Comparison of ENCODE assay signal across 8 cellular contexts in genomic region chr12:45388545-45388944, GRCh38.
DNase-seq lines count a peak whose midpoint lies in the region; TF ChIP-seq lines count a peak whose summit lies in the region.

No MANE protein-coding gene starts in this region.

- no peaks in the 10 kb centered on the region for H4K20me1 ChIP-seq in GM23248 (ENCODE audit: insufficient read depth)

- H3K9me3 ChIP-seq in A673 (ENCODE audit: low read depth, low read length, poor library complexity, severe bottlenecking): no peaks in the 10 kb centered on the region
- H3K9me3 ChIP-seq in GM23248 (ENCODE audit: low read depth): no peaks in the 10 kb centered on the region

- H3K4me1 ChIP-seq in A673 (ENCODE audit: insufficient read depth, low read length, poor library complexity, severe bottlenecking) (no peaks in the 10 kb centered on the region), GM23248 (ENCODE audit: insufficient read depth) (no peaks in the 10 kb centered on the region)

- H3K9me3 Mint-ChIP-seq in glutamatergic neuron (ENCODE audit: unreplicated experiment): no peaks in the 10 kb centered on the region

- H3K4me3 Mint-ChIP-seq in glutamatergic neuron (ENCODE audit: unreplicated experiment): no peak overlapping the region

- H3K36me3 ChIP-seq in A673 (ENCODE audit: insufficient read depth, low read length, poor library complexity, severe bottlenecking): peaks cover 15% of the 10 kb centered on the region
- 0 out of 2 replicates have a peak, but pooled peaks cover 10% of the 10 kb centered on the region for H3K36me3 ChIP-seq in GM23248 (ENCODE audit: low read depth)

- H3K4me2 ChIP-seq in GM23248 (ENCODE audit: unreplicated experiment): no peak overlapping the region

- in situ Hi-C loops in GM23248 (cut with MboI): no loop called here

- 21 to 29% methylated on average over 1 of the region's 1 CpG for WGBS in GM23248 (ENCODE audit: low coverage in 1 of 2, low lambda C conversion rate in 2 of 2, missing lambda C conversion rate in 2 of 2), 2 experiments

- peak; percentile 73 for TF ChIP-seq CTCF in A673 (conservative IDR thresholded peaks at IDR 0.05; ENCODE audit: low read depth, low read length)
- TF ChIP-seq CTCF in glutamatergic neuron (IDR thresholded peaks at IDR 0.05; ENCODE audit: partially characterized antibody, unreplicated experiment): peak; percentile 18

- no peak overlapping the region for H3K27ac ChIP-seq in A673 (ENCODE audit: low read depth, low read length, poor library complexity, severe bottlenecking)
- H3K27ac ChIP-seq in GM23248: no peak overlapping the region

- no peaks in the 10 kb centered on the region for H3K79me2 ChIP-seq in GM23248 (ENCODE audit: insufficient read depth)

- H3K9ac ChIP-seq in GM23248: no peak overlapping the region

- H3F3A ChIP-seq in GM23248 (ENCODE audit: insufficient read depth): no peaks in the 10 kb centered on the region

- H3K9me2 ChIP-seq in GM23248 (ENCODE audit: insufficient read depth): no peaks in the 10 kb centered on the region

- H2AFZ ChIP-seq in GM23248: no peak overlapping the region

- CTCF ChIA-PET in A673 (lab: Charles Lee): interaction anchor here (0.9 to 2.0 kb wide), 4 partner anchors 119 to 257 kb away, joined by 3 to 10 read pairs (median 4); no protein-coding TSS in a partner anchor

- H3K4me1 Mint-ChIP-seq in glutamatergic neuron (ENCODE audit: low read depth, unreplicated experiment): no peaks in the 10 kb centered on the region

- no peak overlapping the region for H3K27ac Mint-ChIP-seq in glutamatergic neuron (ENCODE audit: unreplicated experiment)

- H3K27me3 ChIP-seq in A673 (replicated peaks; ENCODE audit: insufficient read depth, low read depth, low read length, poor library complexity): no peaks in the 10 kb centered on the region
- H3K27me3 ChIP-seq in GM23248 (replicated peaks; ENCODE audit: insufficient read depth): no peaks in the 10 kb centered on the region

- peaks cover 2% of the 10 kb centered on the region for H3K27me3 Mint-ChIP-seq in glutamatergic neuron (ENCODE audit: unreplicated experiment)

- peak; percentile 64 for DNase-seq in A673 (ENCODE audit: low spot score)
- DNase-seq in GM23248: peak; percentile 67
- peak; percentile 10 to 61 for DNase-seq in SW 1271 (lab: John Stamatoyannopoulos, UW)
- DNase-seq in glutamatergic neuron: no peak
- peak; percentile 41 for DNase-seq in smooth muscle cell of the brain vasculature (ENCODE audit: low read depth, low spot score)
- no peak for DNase-seq in NCI-H2196 treated with DMSO at 0.1 percent for 48 hours (lab: John Stamatoyannopoulos, UW; ENCODE audit: unreplicated experiment)
- DNase-seq in HPDE6-E6E7 (ENCODE audit: extremely low spot score): no peak
- DNase-seq in stimulated activated CD4-positive, alpha-beta T cell treated with anti-CD3 and anti-CD28 coated beads, Interleukin-1b, Interleukin-23, amount 100 ng/mL, for 48 hours: no peak

- H3K4me3 ChIP-seq in A673 (ENCODE audit: low read depth, low read length, poor library complexity, severe bottlenecking) (no peak overlapping the region), GM23248 (no peak overlapping the region)

- POLR2A ChIA-PET in A673 (lab: Charles Lee; ENCODE audit: low non-redundant PET): no interaction called here

- no TSS peak for BruUV-seq in A673 (replicated peaks; lab: Mats Ljungman, UMichigan)

- H3K36me3 Mint-ChIP-seq in glutamatergic neuron (ENCODE audit: unreplicated experiment): peaks cover 20% of the 10 kb centered on the region

- intact Hi-C loops in A673 (cut with micrococcal nuclease; ENCODE audit: unreplicated experiment): loop anchor here (2.0 to 5.0 kb wide), 3 partner anchors 121 to 218 kb away; no protein-coding TSS in a partner anchor

Comparison
In these comparisons a context has a peak if more than half of its experiments do, and no peak if none do; other contexts are left out.
1. DNase-seq: peak in A673 (single experiment), GM23248 (single experiment), SW 1271 (2 of 2) and smooth muscle cell of the brain vasculature (single experiment); none in glutamatergic neuron (single experiment), NCI-H2196 treated with DMSO at 0.1 percent for 48 hours (single experiment), HPDE6-E6E7 (single experiment) and stimulated activated CD4-positive, alpha-beta T cell treated with anti-CD3 and anti-CD28 coated beads, Interleukin-1b, Interleukin-23, amount 100 ng/mL, for 48 hours (single experiment).